18 cellular contexts compared by ENCODE assay signal in the genomic region with DNA sequence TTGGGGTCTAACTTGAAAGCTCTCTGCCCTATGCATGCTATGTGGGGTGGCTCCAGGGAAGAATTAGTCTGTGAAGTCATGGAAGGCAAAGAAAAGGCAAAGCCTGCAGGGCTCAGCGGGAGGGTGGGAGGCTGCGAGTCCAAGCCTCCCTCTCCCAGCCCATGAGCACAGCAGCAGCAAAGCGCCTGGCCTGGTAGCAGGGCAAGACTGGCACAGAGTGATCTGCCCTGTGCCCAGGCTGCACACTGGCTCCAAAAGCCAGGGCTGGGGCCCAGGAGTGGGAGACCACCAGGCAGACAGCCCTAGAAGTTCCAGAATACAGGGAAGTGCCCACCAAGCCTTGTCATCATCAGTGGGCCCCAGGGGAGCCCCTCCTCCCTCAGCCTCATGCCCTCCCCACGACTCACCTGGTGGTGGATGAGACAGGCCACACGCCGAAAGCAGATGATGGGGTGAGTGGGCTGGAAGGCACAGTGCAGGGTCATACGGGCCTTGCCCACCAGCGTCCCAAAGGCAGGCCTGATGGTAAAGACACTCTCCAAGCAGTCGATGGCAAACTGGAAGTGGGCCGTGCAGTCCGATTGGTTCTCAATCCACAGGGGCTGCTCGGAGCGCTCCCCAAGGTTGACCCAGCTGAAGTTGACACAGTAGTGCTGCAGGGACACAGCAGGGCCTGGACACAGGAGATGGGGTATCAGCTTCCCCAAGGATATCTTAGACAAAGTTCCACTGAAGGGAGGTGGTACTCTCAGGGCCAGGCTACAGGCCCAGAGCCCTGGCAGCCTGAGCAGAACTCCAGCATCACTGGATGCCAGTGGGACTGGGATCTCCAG. TPM values are rescaled to one million over a fixed set of nuclear protein-coding genes. Genes with fewer than 3 reads are reported as not detected.
DNase-seq lines count a peak whose midpoint lies in the region; ATAC-seq, FAIRE-seq and TF ChIP-seq lines count a peak whose summit lies in the region.
"Had no signal": no experiment of that assay in that cellular context is flagged by ENCODE, and none has a peak within 500 bp of the region (broad histone marks: within the 10 kb centered on the region; RNA-seq: fewer than 3 reads in every experiment).

No MANE protein-coding gene starts in this region.

- intact Hi-C loops in naive thymus-derived CD4-positive, alpha-beta T cell (cut with micrococcal nuclease), result loop anchor here (1.0 kb wide), 4 partner anchors 29 to 176 kb away; no protein-coding TSS in a partner anchor

- H3K4me3 Mint-ChIP-seq in activated T-cell treated with anti-CD3 and anti-CD28 coated beads, Interleukin-2, amount 50 U/mL, for 72 hours, result no peak overlapping the region
- H3K4me3 Mint-ChIP-seq in naive thymus-derived CD4-positive, alpha-beta T cell, result no peak overlapping the region
- H3K4me3 Mint-ChIP-seq: activated naive CD4-positive, alpha-beta T cell treated with anti-CD3 and anti-CD28 coated beads for 36 hours; effector memory CD8-positive, alpha-beta T cell had no signal

- peaks cover 17% of the 10 kb centered on the region for H3K27me3 Mint-ChIP-seq in activated T-cell treated with anti-CD3 and anti-CD28 coated beads, Interleukin-2, amount 50 U/mL, for 72 hours (ENCODE audit: low read depth)
- peaks cover 16 to 37% (median 22%) of the 10 kb centered on the region in 5 donors for H3K27me3 Mint-ChIP-seq in naive thymus-derived CD4-positive, alpha-beta T cell

- H3K27ac ChIP-seq in naive thymus-derived CD4-positive, alpha-beta T cell (ENCODE audit: low read depth, low read length), result no peak overlapping the region
- H3K27ac ChIP-seq: C4-2B, lower lobe of right lung, Peyer's patch, thyroid gland had no signal

- POLR2A ChIA-PET in naive thymus-derived CD4-positive, alpha-beta T cell (lab: Charles Lee), result no interaction called here

- H3K4me1 Mint-ChIP-seq in activated T-cell treated with anti-CD3 and anti-CD28 coated beads, Interleukin-2, amount 50 U/mL, for 72 hours (ENCODE audit: low read depth), result no peaks in the 10 kb centered on the region
- no peaks in the 10 kb centered on the region for H3K4me1 Mint-ChIP-seq in naive thymus-derived CD4-positive, alpha-beta T cell

- peaks cover 0 to 3% of the 10 kb centered on the region in 2 donors for H3K27me3 ChIP-seq in naive thymus-derived CD4-positive, alpha-beta T cell (ENCODE audit: control insufficient read depth in 2 of 2, insufficient read depth in 2 of 2, low read length in 2 of 2)
- H3K27me3 ChIP-seq: Peyer's patch, thyroid gland had no signal

- CTCF ChIA-PET in naive thymus-derived CD4-positive, alpha-beta T cell (lab: Charles Lee), result interaction anchor here (0.7 to 2.5 kb wide), 11 partner anchors 12 to 319 kb away, joined by 3 to 12 read pairs (median 4); partner anchors contain the start of gene CFAP65

- no peak overlapping the region for H3K4me3 ChIP-seq in naive thymus-derived CD4-positive, alpha-beta T cell (ENCODE audit: low read length)
- H3K4me3 ChIP-seq: HAP-1, lower lobe of right lung, Peyer's patch, thyroid gland had no signal

- no peak for DNase-seq in activated T-cell treated with anti-CD3 and anti-CD28 coated beads, Interleukin-2, amount 50 U/mL, for 72 hours
- DNase-seq in activated T-cell treated with anti-CD3 and anti-CD28 coated beads, Interleukin-2, amount 50 U/mL, for 1 hour, result no peak
- no peak for DNase-seq in naive thymus-derived CD4-positive, alpha-beta T cell
- DNase-seq in HuH-7.5 (ENCODE audit: low spot score), result no peak
- no peak for DNase-seq in stimulated activated CD4-positive, alpha-beta T cell treated with anti-CD3 and anti-CD28 coated beads, Interleukin-4, amount 100 ng/mL, for 24 hours
- DNase-seq in GM12892 (ENCODE audit: insufficient read length), result no peak
- DNase-seq in HuH-7 (ENCODE audit: low spot score), result no peak

- TF ChIP-seq POLR2A in GM12892 (IDR thresholded peaks at IDR 0.05; ENCODE audit: low read depth, low read length), result no peak

- peak; percentile 14 to 30 for ATAC-seq in activated T-cell treated with anti-CD3 and anti-CD28 coated beads, Interleukin-2, amount 50 U/mL, for 72 hours (replicated peaks in 1 of 2)
- ATAC-seq in HG03066 (IDR thresholded peaks at IDR 0.05; ENCODE audit: low read depth, unreplicated experiment), result peak; percentile 12
- peak; percentile 3 for ATAC-seq in naive thymus-derived CD4-positive, alpha-beta T cell

- H3K27ac Mint-ChIP-seq in activated T-cell treated with anti-CD3 and anti-CD28 coated beads, Interleukin-2, amount 50 U/mL, for 72 hours, result no peak overlapping the region
- peak overlapping the region in 1 of 9 donors; percentile 14 for H3K27ac Mint-ChIP-seq in naive thymus-derived CD4-positive, alpha-beta T cell
- H3K27ac Mint-ChIP-seq: activated naive CD4-positive, alpha-beta T cell treated with anti-CD3 and anti-CD28 coated beads for 36 hours; effector memory CD8-positive, alpha-beta T cell had no signal

- no peak for FAIRE-seq in GM12892 (lab: Jason Lieb, UNC)

- no peaks in the 10 kb centered on the region for H3K36me3 ChIP-seq in naive thymus-derived CD4-positive, alpha-beta T cell (ENCODE audit: control insufficient read depth in 2 of 3, insufficient read depth in 3 of 3, low read length in 3 of 3)
- H3K36me3 ChIP-seq: HAP-1, lower lobe of right lung, Peyer's patch, thyroid gland had no signal

- H3K36me3 Mint-ChIP-seq in activated T-cell treated with anti-CD3 and anti-CD28 coated beads, Interleukin-2, amount 50 U/mL, for 72 hours (ENCODE audit: insufficient read depth in 2 of 2), result no peaks in the 10 kb centered on the region
- H3K36me3 Mint-ChIP-seq in naive thymus-derived CD4-positive, alpha-beta T cell, result no peaks in the 10 kb centered on the region

- H3K9me3 Mint-ChIP-seq in activated T-cell treated with anti-CD3 and anti-CD28 coated beads, Interleukin-2, amount 50 U/mL, for 72 hours, result no peaks in the 10 kb centered on the region
- no peaks in the 10 kb centered on the region for H3K9me3 Mint-ChIP-seq in naive thymus-derived CD4-positive, alpha-beta T cell
- H3K9me3 Mint-ChIP-seq: activated naive CD4-positive, alpha-beta T cell treated with anti-CD3 and anti-CD28 coated beads for 36 hours; effector memory CD8-positive, alpha-beta T cell had no signal

- no peaks in the 10 kb centered on the region for H3K9me3 ChIP-seq in naive thymus-derived CD4-positive, alpha-beta T cell (ENCODE audit: control insufficient read depth in 2 of 3, low read length in 3 of 3)
- H3K9me3 ChIP-seq: HAP-1, lower lobe of right lung, Peyer's patch, thyroid gland had no signal

- no peaks in the 10 kb centered on the region for H3K4me1 ChIP-seq in naive thymus-derived CD4-positive, alpha-beta T cell (ENCODE audit: control insufficient read depth in 2 of 2, insufficient read depth in 2 of 2, low read length in 2 of 2)
- H3K4me1 ChIP-seq: HAP-1, lower lobe of right lung, Peyer's patch, thyroid gland had no signal

RNA-seq across cellular contexts. Expression of gene CFAP65, which starts 12.1 kb away (rescaled TPM):
- not detected for total RNA-seq in activated T-cell treated with anti-CD3 and anti-CD28 coated beads, Interleukin-2, amount 50 U/mL, for 72 hours
- not detected for total RNA-seq in naive thymus-derived CD4-positive, alpha-beta T cell
- polyA plus RNA-seq in naive thymus-derived CD4-positive, alpha-beta T cell, result not detected
- not detected for polyA plus RNA-seq in GM12892 (2012; ENCODE audit: missing spikeins)
- total RNA-seq: activated naive CD4-positive, alpha-beta T cell treated with anti-CD3 and anti-CD28 coated beads for 36 hours; chondrocyte; HT1080; posterior vena cava had no signal

RNA-seq across cellular contexts. Expression of gene IHH, which starts 31.5 kb away (rescaled TPM):
- under 1 TPM; 0.12 to 0.14 TPM for total RNA-seq in activated T-cell treated with anti-CD3 and anti-CD28 coated beads, Interleukin-2, amount 50 U/mL, for 72 hours
- under 1 TPM in 2 of 5 experiments, not detected in 3; 0.17 to 0.24 TPM for total RNA-seq in naive thymus-derived CD4-positive, alpha-beta T cell
- polyA plus RNA-seq in naive thymus-derived CD4-positive, alpha-beta T cell, result not detected
- not detected for polyA plus RNA-seq in GM12892 (2012; ENCODE audit: missing spikeins)
- total RNA-seq: activated naive CD4-positive, alpha-beta T cell treated with anti-CD3 and anti-CD28 coated beads for 36 hours; chondrocyte; HT1080; posterior vena cava had no signal

RNA-seq across cellular contexts. Expression of gene CRYBA2, which starts 36.0 kb away (rescaled TPM):
- total RNA-seq in activated T-cell treated with anti-CD3 and anti-CD28 coated beads, Interleukin-2, amount 50 U/mL, for 72 hours, result not detected
- total RNA-seq in naive thymus-derived CD4-positive, alpha-beta T cell, result not detected
- polyA plus RNA-seq in naive thymus-derived CD4-positive, alpha-beta T cell, result not detected
- polyA plus RNA-seq in GM12892 (2012; ENCODE audit: missing spikeins), result not detected
- total RNA-seq: activated naive CD4-positive, alpha-beta T cell treated with anti-CD3 and anti-CD28 coated beads for 36 hours; chondrocyte; HT1080; lower lobe of right lung; posterior vena cava; thyroid gland had no signal

RNA-seq across cellular contexts. Expression of gene FEV, which starts 44.2 kb away (rescaled TPM):
- total RNA-seq in activated T-cell treated with anti-CD3 and anti-CD28 coated beads, Interleukin-2, amount 50 U/mL, for 72 hours, result not detected
- total RNA-seq in naive thymus-derived CD4-positive, alpha-beta T cell, result not detected
- not detected for polyA plus RNA-seq in naive thymus-derived CD4-positive, alpha-beta T cell
- polyA plus RNA-seq in GM12892 (2012; ENCODE audit: missing spikeins), result not detected
- total RNA-seq: activated naive CD4-positive, alpha-beta T cell treated with anti-CD3 and anti-CD28 coated beads for 36 hours; chondrocyte; HT1080; lower lobe of right lung; posterior vena cava; thyroid gland had no signal
